Comparison of ENCODE assay signal across 8 cellular contexts in the genomic region with DNA sequence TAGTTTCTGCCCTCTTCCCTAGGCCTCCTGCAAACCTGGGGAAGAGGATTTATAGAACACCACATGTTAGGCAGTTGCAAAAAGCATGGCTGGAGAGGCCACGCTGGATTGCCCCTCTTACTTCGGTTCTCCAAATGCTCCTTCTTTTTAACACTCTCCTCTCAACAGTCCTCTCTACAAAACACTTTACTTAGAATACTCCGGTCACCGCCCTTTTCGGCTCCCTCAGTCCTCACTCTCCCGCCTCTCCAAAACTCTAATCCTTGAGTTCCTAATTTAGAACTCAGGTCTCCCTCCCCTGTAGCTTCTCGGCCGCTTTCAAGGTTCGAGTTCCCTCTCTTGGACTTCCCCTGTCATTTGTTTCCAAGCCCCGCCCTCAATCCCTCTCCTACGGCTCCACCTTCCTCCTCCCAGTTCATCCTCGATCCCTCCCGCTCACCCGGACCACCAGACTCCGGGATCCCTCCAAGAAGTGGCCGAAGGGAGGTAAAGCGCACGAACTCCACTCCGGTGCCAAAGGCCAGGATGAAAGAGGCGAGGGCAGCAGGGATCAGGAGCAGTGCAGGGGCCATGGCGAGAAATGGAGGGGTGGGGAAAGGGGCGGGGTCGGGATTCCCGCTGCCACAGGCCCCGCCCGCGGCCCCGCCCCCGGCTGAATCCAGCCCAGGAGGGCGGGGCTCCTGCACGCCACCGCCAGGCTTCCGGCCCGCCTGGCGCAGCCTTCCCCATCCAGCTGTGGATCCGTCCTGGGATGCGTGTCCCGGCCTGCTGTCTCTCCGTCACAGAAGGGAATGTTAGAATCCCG. TPM values are rescaled to one million over a fixed set of nuclear protein-coding genes. Genes with fewer than 3 reads are reported as not detected.
A peak's percentile ranks its signal among the peaks of the same experiment; 100 is the strongest.
DNase-seq lines count a peak whose midpoint lies in the region; ATAC-seq and TF ChIP-seq lines count a peak whose summit lies in the region.

A gene with protein sequence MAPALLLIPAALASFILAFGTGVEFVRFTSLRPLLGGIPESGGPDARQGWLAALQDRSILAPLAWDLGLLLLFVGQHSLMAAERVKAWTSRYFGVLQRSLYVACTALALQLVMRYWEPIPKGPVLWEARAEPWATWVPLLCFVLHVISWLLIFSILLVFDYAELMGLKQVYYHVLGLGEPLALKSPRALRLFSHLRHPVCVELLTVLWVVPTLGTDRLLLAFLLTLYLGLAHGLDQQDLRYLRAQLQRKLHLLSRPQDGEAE (minus strand): TSS at position 582 of the 805 bp plus-strand sequence. CDS start 10 bp downstream, at position 572.

- H3K4me3 Mint-ChIP-seq in naive thymus-derived CD8-positive, alpha-beta T cell, result peak within 1 kb of the TSS; percentile 85 to 94 (median 88)
- H3K4me3 Mint-ChIP-seq in stimulated activated naive CD8-positive, alpha-beta T cell treated with anti-CD3 and anti-CD28 coated beads, Interleukin-15, amount 100 ng/mL, for 72 hours, result peak within 1 kb of the TSS; percentile 89 to 99

- peak within 1 kb of the TSS; percentile 93 for H2AFZ ChIP-seq in MM.1S (ENCODE audit: low read length)

- peak; percentile 29 for ATAC-seq in GM19463 (IDR thresholded peaks at IDR 0.05; ENCODE audit: unreplicated experiment)
- ATAC-seq in naive thymus-derived CD8-positive, alpha-beta T cell, result peak; percentile 7 to 25
- ATAC-seq in stimulated activated naive CD8-positive, alpha-beta T cell treated with anti-CD3 and anti-CD28 coated beads, Interleukin-15, amount 100 ng/mL, for 72 hours, result peak; percentile 31

- POLR2A ChIA-PET in naive thymus-derived CD8-positive, alpha-beta T cell (lab: Charles Lee), result interaction anchor here (0.7 to 6.9 kb wide), 9 partner anchors 8 to 200 kb away, joined by 3 to 81 read pairs (median 6); partner anchors contain the start of genes MDC1 and TUBB

- no peaks in the 10 kb centered on the region for H3K27me3 ChIP-seq in MM.1S (replicated peaks; ENCODE audit: insufficient read depth, low read length)

- H3K36me3 ChIP-seq in MM.1S (replicated peaks; ENCODE audit: insufficient read depth, low read length), result no peaks in the 10 kb centered on the region

- no peaks in the 10 kb centered on the region for H3K9me3 ChIP-seq in MM.1S (replicated peaks; ENCODE audit: insufficient read depth, low read length)

- H3K9me2 ChIP-seq in MM.1S (replicated peaks; ENCODE audit: insufficient read depth, low read length), result no peaks in the 10 kb centered on the region

- peak; percentile 94 for DNase-seq in AG20443 (ENCODE audit: low spot score)
- peak; percentile 75 for DNase-seq in MM.1S
- peak; percentile 58 for DNase-seq in activated effector memory CD4-positive, alpha-beta T cell treated with Interleukin-2 at 50 U/mL for 16 hours
- DNase-seq in fibroblast of peridontal ligament (ENCODE audit: extremely low read depth), result peak; percentile 75
- DNase-seq in naive thymus-derived CD8-positive, alpha-beta T cell, result peak in 8 of 10 donors; percentile 37 to 81 (median 60)
- DNase-seq in stimulated activated naive CD8-positive, alpha-beta T cell treated with anti-CD3 and anti-CD28 coated beads, Interleukin-15, amount 100 ng/mL, for 72 hours, result peak; percentile 58 to 60

- H3K4me2 ChIP-seq in MM.1S (ENCODE audit: low read depth, low read length), result peak within 1 kb of the TSS; percentile 89

- peaks cover 23% of the 10 kb centered on the region for H3F3A ChIP-seq in MM.1S (ENCODE audit: insufficient read depth, low read length)

- no peak within 1 kb of the TSS for H3K27ac ChIP-seq in MM.1S (ENCODE audit: low read length)

- TF ChIP-seq CTCF in MM.1S (IDR thresholded peaks at IDR 0.05; ENCODE audit: low read length), result no peak

- H4K20me1 ChIP-seq in MM.1S (ENCODE audit: insufficient read depth, low read length), result no peaks in the 10 kb centered on the region

- TF ChIP-seq POLR2A in Raji (IDR thresholded peaks at IDR 0.05; ENCODE audit: insufficient read depth, low read depth, low read length), result peak; percentile 76

- H3K79me2 ChIP-seq in MM.1S (ENCODE audit: low read length), result peaks cover 19% of the 10 kb centered on the region

- no peaks in the 10 kb centered on the region for H3K9me3 Mint-ChIP-seq in naive thymus-derived CD8-positive, alpha-beta T cell
- H3K9me3 Mint-ChIP-seq in stimulated activated naive CD8-positive, alpha-beta T cell treated with anti-CD3 and anti-CD28 coated beads, Interleukin-15, amount 100 ng/mL, for 72 hours, result no peaks in the 10 kb centered on the region

- peak within 1 kb of the TSS; percentile 88 for H3K4me3 ChIP-seq in MM.1S (ENCODE audit: low read length)

- H3K27ac Mint-ChIP-seq in naive thymus-derived CD8-positive, alpha-beta T cell, result peak within 1 kb of the TSS; percentile 31 to 99 (median 88)
- H3K27ac Mint-ChIP-seq in stimulated activated naive CD8-positive, alpha-beta T cell treated with anti-CD3 and anti-CD28 coated beads, Interleukin-15, amount 100 ng/mL, for 72 hours, result peak within 1 kb of the TSS in 1 of 2 donors; percentile 86

- H3K36me3 Mint-ChIP-seq in naive thymus-derived CD8-positive, alpha-beta T cell, result no peaks in the 10 kb centered on the region

- H3K4me1 Mint-ChIP-seq in naive thymus-derived CD8-positive, alpha-beta T cell, result peaks cover 29 to 48% (median 41%) of the 10 kb centered on the region in 4 donors
- H3K4me1 Mint-ChIP-seq in stimulated activated naive CD8-positive, alpha-beta T cell treated with anti-CD3 and anti-CD28 coated beads, Interleukin-15, amount 100 ng/mL, for 72 hours, result peaks cover 46% of the 10 kb centered on the region

- peak within 1 kb of the TSS; percentile 67 for H3K9ac ChIP-seq in MM.1S (ENCODE audit: low read length)

- no peaks in the 10 kb centered on the region for H3K27me3 Mint-ChIP-seq in naive thymus-derived CD8-positive, alpha-beta T cell
- no peaks in the 10 kb centered on the region for H3K27me3 Mint-ChIP-seq in stimulated activated naive CD8-positive, alpha-beta T cell treated with anti-CD3 and anti-CD28 coated beads, Interleukin-15, amount 100 ng/mL, for 72 hours

- H3K4me1 ChIP-seq in MM.1S (ENCODE audit: low read length), result peaks cover 25% of the 10 kb centered on the region

RNA-seq across cellular contexts. Expression of the gene that starts here (rescaled TPM):
- 1 to 10 TPM; 2.4 TPM for total RNA-seq in naive thymus-derived CD8-positive, alpha-beta T cell
- 1 to 10 TPM; 3.7 to 5.4 (median 5.4) TPM for polyA plus RNA-seq in naive thymus-derived CD8-positive, alpha-beta T cell
